In the genomic region with DNA sequence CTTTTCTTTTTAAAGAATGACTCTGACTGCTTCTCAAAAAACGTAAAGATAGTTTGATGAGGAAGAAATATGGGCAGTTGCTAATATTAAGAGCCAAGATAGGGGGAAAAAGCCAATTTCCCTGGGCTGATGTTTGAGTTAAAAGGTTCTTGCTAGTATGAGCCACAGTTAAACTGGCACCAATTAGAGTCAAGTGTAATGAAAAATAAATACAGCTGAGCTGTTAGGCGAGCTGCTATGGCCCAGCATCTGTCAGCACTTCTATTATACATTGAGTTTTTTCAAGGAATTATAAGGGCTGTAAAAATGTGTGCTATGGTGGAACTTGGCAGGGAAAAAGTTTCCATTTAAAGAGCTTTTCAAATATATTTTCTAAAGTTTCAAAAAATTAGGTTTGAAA, we compare ENCODE assay signal across 19 cellular contexts.
DNase-seq lines count a peak whose midpoint lies in the region; ATAC-seq, FAIRE-seq and TF ChIP-seq lines count a peak whose summit lies in the region.
"Had no signal": no experiment of that assay in that cellular context is flagged by ENCODE, and none has a peak within 500 bp of the region (broad histone marks: within the 10 kb centered on the region; RNA-seq: fewer than 3 reads in every experiment).

No MANE protein-coding gene starts in this region.

- no peak for TF ChIP-seq CTCF in right atrium auricular region (IDR thresholded peaks at IDR 0.05)
- TF ChIP-seq CTCF in ovary (IDR thresholded peaks at IDR 0.05), result no peak

- no peak for TF ChIP-seq POLR2A in ovary (IDR thresholded peaks at IDR 0.05)

- 71 to 85% (median 73%) methylated on average over 2 of the region's 2 CpGs for WGBS in ovary, 3 donors

- H3K36me3 ChIP-seq in right atrium auricular region, result no peaks in the 10 kb centered on the region
- no peaks in the 10 kb centered on the region for H3K36me3 ChIP-seq in ovary
- H3K36me3 ChIP-seq: BLaER1 had no signal

- H3K4me1 ChIP-seq in right atrium auricular region (peaks cover 0 to 11% of the 10 kb centered on the region in 2 donors), ovary (ENCODE audit: insufficient read depth) (no peaks in the 10 kb centered on the region)
- H3K4me1 ChIP-seq: A549, BLaER1 had no signal

- peak; percentile 95 for FAIRE-seq in islet of Langerhans (lab: Jason Lieb, UNC)
- FAIRE-seq: A549, GM12878, H1, HTR-8/SVneo had no signal

- intact Hi-C loops in Right ventricle myocardium superior (cut with DNase I), result no loop called here
- intact Hi-C loops in ovary (cut with DNase I), result no loop called here

- no peak for TF ChIP-seq EP300 in ovary (IDR thresholded peaks at IDR 0.05)

- H3K27me3 ChIP-seq in right atrium auricular region (no peaks in the 10 kb centered on the region), ovary (no peaks in the 10 kb centered on the region)
- H3K27me3 ChIP-seq: BLaER1 had no signal

- ATAC-seq in Right ventricle myocardium superior (ENCODE audit: poor library complexity), result peak; percentile 34
- ATAC-seq: A549, GM12878 had no signal

- H3K27ac ChIP-seq in right atrium auricular region (peak overlapping the region in 1 of 2 donors; percentile 39), ovary (no peak overlapping the region)
- H3K27ac ChIP-seq: 22Rv1, A549, BLaER1 had no signal

- H3K9me3 ChIP-seq in right atrium auricular region (no peaks in the 10 kb centered on the region), ovary (no peaks in the 10 kb centered on the region)
- H3K9me3 ChIP-seq: A549, BLaER1 had no signal

- H3K4me3 ChIP-seq in right atrium auricular region (no peak overlapping the region), ovary (no peak overlapping the region)
- H3K4me3 ChIP-seq: A549, BLaER1, GM12878 had no signal

- peak; percentile 67 for DNase-seq in DMS79 treated with DMSO at 0.1 percent for 48 hours (lab: John Stamatoyannopoulos, UW)
- DNase-seq in DMS79 (lab: John Stamatoyannopoulos, UW), result no peak
- no peak for DNase-seq in Right ventricle myocardium superior
- DNase-seq in right atrium auricular region (ENCODE audit: low spot score), result no peak
- DNase-seq in NCI-H1105 treated with DMSO at 0.1 percent for 48 hours (lab: John Stamatoyannopoulos, UW), result peak; percentile 71
- DNase-seq in ovary, result no peak
- DNase-seq: AML-193; CD4-positive, alpha-beta memory T cell; DMS153; DND-41; EL; H9 had no signal

Comparison
In these comparisons a context has a peak if more than half of its experiments do, and no peak if none do; other contexts are left out.
1. DNase-seq: peak in DMS79 treated with DMSO at 0.1 percent for 48 hours (single experiment) and NCI-H1105 treated with DMSO at 0.1 percent for 48 hours (single experiment); none in DMS79 (single experiment), Right ventricle myocardium superior (single experiment), right atrium auricular region (single experiment) and ovary (0 of 5).